In the genomic region with DNA sequence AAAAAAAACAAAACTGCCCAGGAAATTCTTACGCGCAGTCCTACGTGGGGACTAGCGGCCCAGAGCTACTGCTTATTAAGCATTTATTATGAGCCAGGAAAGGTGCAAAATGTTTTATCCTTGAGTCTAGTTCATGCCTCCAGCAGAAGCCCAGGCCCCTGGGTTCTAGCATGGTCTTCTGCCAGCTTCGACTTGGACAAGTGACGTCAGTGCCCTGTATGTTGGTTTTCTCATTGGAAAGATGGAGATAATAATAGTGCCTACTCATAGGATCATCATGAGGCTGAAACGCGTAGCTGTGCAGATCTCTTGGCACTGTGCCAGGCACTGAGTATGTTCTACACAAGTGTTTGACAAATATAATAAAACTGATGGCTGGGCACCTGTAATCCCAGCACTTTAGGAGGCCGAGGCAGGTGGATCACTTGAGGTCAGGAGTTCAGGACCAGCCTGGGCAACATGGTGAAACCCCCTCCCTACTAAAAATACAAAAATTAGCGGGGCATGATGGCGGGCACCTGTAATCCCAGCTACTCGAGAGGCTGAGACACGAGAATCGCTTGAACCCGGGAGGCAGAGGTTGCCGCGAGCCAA, we compare ENCODE assay signal across 1 cellular context.
TF ChIP-seq lines count a peak whose summit lies in the region.

No MANE protein-coding gene starts in this region.

TF ChIP-seq in HEK293, 187 proteins besides CTCF, POLR2A, EP300 and RAD21 (continued from another document and continues in another):
- TF ChIP-seq, protein P1, sequence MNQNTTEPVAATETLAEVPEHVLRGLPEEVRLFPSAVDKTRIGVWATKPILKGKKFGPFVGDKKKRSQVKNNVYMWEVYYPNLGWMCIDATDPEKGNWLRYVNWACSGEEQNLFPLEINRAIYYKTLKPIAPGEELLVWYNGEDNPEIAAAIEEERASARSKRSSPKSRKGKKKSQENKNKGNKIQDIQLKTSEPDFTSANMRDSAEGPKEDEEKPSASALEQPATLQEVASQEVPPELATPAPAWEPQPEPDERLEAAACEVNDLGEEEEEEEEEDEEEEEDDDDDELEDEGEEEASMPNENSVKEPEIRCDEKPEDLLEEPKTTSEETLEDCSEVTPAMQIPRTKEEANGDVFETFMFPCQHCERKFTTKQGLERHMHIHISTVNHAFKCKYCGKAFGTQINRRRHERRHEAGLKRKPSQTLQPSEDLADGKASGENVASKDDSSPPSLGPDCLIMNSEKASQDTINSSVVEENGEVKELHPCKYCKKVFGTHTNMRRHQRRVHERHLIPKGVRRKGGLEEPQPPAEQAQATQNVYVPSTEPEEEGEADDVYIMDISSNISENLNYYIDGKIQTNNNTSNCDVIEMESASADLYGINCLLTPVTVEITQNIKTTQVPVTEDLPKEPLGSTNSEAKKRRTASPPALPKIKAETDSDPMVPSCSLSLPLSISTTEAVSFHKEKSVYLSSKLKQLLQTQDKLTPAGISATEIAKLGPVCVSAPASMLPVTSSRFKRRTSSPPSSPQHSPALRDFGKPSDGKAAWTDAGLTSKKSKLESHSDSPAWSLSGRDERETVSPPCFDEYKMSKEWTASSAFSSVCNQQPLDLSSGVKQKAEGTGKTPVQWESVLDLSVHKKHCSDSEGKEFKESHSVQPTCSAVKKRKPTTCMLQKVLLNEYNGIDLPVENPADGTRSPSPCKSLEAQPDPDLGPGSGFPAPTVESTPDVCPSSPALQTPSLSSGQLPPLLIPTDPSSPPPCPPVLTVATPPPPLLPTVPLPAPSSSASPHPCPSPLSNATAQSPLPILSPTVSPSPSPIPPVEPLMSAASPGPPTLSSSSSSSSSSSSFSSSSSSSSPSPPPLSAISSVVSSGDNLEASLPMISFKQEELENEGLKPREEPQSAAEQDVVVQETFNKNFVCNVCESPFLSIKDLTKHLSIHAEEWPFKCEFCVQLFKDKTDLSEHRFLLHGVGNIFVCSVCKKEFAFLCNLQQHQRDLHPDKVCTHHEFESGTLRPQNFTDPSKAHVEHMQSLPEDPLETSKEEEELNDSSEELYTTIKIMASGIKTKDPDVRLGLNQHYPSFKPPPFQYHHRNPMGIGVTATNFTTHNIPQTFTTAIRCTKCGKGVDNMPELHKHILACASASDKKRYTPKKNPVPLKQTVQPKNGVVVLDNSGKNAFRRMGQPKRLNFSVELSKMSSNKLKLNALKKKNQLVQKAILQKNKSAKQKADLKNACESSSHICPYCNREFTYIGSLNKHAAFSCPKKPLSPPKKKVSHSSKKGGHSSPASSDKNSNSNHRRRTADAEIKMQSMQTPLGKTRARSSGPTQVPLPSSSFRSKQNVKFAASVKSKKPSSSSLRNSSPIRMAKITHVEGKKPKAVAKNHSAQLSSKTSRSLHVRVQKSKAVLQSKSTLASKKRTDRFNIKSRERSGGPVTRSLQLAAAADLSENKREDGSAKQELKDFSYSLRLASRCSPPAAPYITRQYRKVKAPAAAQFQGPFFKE (tag by site-specific recombination; IDR thresholded peaks at IDR 0.05; ENCODE audit: borderline replicate concordance) = no peak
- TF ChIP-seq ZNF292 (tag by site-specific recombination; IDR thresholded peaks at IDR 0.05; ENCODE audit: borderline replicate concordance, low read depth) (no peak), GLIS1 (tag by site-specific recombination; IDR thresholded peaks at IDR 0.05) (peak; percentile 58), ZNF777 (tag by site-specific recombination; IDR thresholded peaks at IDR 0.05; ENCODE audit: borderline replicate concordance) (no peak), ZFP41 (tag by site-specific recombination; IDR thresholded peaks at IDR 0.05; ENCODE audit: borderline replicate concordance) (no peak), YY2 (tag by site-specific recombination; IDR thresholded peaks at IDR 0.05) (no peak; the same call in 1 of the 2 replicates), ZNF157 (tag by site-specific recombination; IDR thresholded peaks at IDR 0.05) (no peak), GLI4 (tag by site-specific recombination; IDR thresholded peaks at IDR 0.05) (no peak), ZBTB17 (tag by site-specific recombination; IDR thresholded peaks at IDR 0.05) (no peak), ZNF221 (tag by site-specific recombination; IDR thresholded peaks at IDR 0.05; ENCODE audit: borderline replicate concordance) (peak; percentile 100; the same call in 1 of the 2 replicates), KLF9 (tag by site-specific recombination; IDR thresholded peaks at IDR 0.05; ENCODE audit: low read depth) (peak; percentile 18; the same call in 1 of the 2 replicates), ZNF518A (tag by site-specific recombination; conservative IDR thresholded peaks at IDR 0.05; ENCODE audit: low read depth) (no peak), MZF1 (tag by site-specific recombination; IDR thresholded peaks at IDR 0.05; ENCODE audit: borderline replicate concordance) (no peak; the same call in 1 of the 2 replicates), ZNF510 (tag by site-specific recombination; IDR thresholded peaks at IDR 0.05; ENCODE audit: insufficient replicate concordance) (no peak), ZBTB20 (tag by site-specific recombination; IDR thresholded peaks at IDR 0.05) (peak; percentile 61), ZNF768 (tag by site-specific recombination; IDR thresholded peaks at IDR 0.05) (no peak), ZNF416 (tag by site-specific recombination; IDR thresholded peaks at IDR 0.05) (no peak), ZNF544 (tag by site-specific recombination; IDR thresholded peaks at IDR 0.05) (peak; percentile 99), ZNF248 (tag by site-specific recombination; IDR thresholded peaks at IDR 0.05) (peak; percentile 94; the same call in 1 of the 2 replicates), ZSCAN16 (tag by site-specific recombination; IDR thresholded peaks at IDR 0.05) (no peak), ZNF121 (tag by site-specific recombination; IDR thresholded peaks at IDR 0.05) (no peak), ZSCAN4 (tag by site-specific recombination; IDR thresholded peaks at IDR 0.05) (peak; percentile 63), ZNF558 (tag by site-specific recombination; IDR thresholded peaks at IDR 0.05) (peak; percentile 42; the same call in 1 of the 2 replicates), ZNF433 (tag by site-specific recombination; IDR thresholded peaks at IDR 0.05; ENCODE audit: low read depth) (no peak), ZIC2 (tag by site-specific recombination; IDR thresholded peaks at IDR 0.05) (peak; percentile 26), ZNF366 (tag by site-specific recombination; conservative IDR thresholded peaks at IDR 0.05) (peak; percentile 81), ZSCAN30 (tag by site-specific recombination; IDR thresholded peaks at IDR 0.05) (no peak), SP7 (tag by site-specific recombination; IDR thresholded peaks at IDR 0.05) (peak; percentile 86), ZNF776 (tag by site-specific recombination; IDR thresholded peaks at IDR 0.05; ENCODE audit: borderline replicate concordance) (peak; percentile 95; the same call in 1 of the 2 replicates), ZFP69B (tag by site-specific recombination; IDR thresholded peaks at IDR 0.05) (peak; percentile 80), MEIS1 (CRISPR knock-in tag; IDR thresholded peaks at IDR 0.05; ENCODE audit: borderline replicate concordance) (no peak), ZNF624 (tag by site-specific recombination; IDR thresholded peaks at IDR 0.05) (peak; percentile 86; the same call in 1 of the 2 replicates), RBAK (tag by site-specific recombination; IDR thresholded peaks at IDR 0.05) (no peak), ZFP3 (tag by site-specific recombination; IDR thresholded peaks at IDR 0.05; ENCODE audit: low read depth) (no peak), ZNF664 (tag by site-specific recombination; IDR thresholded peaks at IDR 0.05) (peak; percentile 56; the same call in 1 of the 2 replicates), GFI1B (tag by site-specific recombination; IDR thresholded peaks at IDR 0.05) (no peak; the same call in 1 of the 2 replicates), TCF7L2 (IDR thresholded peaks at IDR 0.05; ENCODE audit: borderline replicate concordance, low read depth, low read length) (no peak), ZNF10 (tag by site-specific recombination; IDR thresholded peaks at IDR 0.05) (peak; percentile 84; the same call in 1 of the 2 replicates)
- TF ChIP-seq, protein P2, sequence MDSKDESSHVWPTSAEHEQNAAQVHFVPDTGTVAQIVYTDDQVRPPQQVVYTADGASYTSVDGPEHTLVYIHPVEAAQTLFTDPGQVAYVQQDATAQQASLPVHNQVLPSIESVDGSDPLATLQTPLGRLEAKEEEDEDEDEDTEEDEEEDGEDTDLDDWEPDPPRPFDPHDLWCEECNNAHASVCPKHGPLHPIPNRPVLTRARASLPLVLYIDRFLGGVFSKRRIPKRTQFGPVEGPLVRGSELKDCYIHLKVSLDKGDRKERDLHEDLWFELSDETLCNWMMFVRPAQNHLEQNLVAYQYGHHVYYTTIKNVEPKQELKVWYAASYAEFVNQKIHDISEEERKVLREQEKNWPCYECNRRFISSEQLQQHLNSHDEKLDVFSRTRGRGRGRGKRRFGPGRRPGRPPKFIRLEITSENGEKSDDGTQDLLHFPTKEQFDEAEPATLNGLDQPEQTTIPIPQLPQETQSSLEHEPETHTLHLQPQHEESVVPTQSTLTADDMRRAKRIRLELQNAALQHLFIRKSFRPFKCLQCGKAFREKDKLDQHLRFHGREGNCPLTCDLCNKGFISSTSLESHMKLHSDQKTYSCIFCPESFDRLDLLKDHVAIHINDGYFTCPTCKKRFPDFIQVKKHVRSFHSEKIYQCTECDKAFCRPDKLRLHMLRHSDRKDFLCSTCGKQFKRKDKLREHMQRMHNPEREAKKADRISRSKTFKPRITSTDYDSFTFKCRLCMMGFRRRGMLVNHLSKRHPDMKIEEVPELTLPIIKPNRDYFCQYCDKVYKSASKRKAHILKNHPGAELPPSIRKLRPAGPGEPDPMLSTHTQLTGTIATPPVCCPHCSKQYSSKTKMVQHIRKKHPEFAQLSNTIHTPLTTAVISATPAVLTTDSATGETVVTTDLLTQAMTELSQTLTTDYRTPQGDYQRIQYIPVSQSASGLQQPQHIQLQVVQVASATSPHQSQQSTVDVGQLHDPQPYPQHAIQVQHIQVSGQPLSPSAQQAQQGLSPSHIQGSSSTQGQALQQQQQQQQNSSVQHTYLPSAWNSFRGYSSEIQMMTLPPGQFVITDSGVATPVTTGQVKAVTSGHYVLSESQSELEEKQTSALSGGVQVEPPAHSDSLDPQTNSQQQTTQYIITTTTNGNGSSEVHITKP (tag by site-specific recombination; IDR thresholded peaks at IDR 0.05) = no peak; the same call in 1 of the 2 replicates
- TF ChIP-seq, protein P3, sequence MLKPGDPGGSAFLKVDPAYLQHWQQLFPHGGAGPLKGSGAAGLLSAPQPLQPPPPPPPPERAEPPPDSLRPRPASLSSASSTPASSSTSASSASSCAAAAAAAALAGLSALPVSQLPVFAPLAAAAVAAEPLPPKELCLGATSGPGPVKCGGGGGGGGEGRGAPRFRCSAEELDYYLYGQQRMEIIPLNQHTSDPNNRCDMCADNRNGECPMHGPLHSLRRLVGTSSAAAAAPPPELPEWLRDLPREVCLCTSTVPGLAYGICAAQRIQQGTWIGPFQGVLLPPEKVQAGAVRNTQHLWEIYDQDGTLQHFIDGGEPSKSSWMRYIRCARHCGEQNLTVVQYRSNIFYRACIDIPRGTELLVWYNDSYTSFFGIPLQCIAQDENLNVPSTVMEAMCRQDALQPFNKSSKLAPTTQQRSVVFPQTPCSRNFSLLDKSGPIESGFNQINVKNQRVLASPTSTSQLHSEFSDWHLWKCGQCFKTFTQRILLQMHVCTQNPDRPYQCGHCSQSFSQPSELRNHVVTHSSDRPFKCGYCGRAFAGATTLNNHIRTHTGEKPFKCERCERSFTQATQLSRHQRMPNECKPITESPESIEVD (tag by site-specific recombination; IDR thresholded peaks at IDR 0.05) = no peak; the same call in 1 of the 2 replicates
- TF ChIP-seq, protein P4, sequence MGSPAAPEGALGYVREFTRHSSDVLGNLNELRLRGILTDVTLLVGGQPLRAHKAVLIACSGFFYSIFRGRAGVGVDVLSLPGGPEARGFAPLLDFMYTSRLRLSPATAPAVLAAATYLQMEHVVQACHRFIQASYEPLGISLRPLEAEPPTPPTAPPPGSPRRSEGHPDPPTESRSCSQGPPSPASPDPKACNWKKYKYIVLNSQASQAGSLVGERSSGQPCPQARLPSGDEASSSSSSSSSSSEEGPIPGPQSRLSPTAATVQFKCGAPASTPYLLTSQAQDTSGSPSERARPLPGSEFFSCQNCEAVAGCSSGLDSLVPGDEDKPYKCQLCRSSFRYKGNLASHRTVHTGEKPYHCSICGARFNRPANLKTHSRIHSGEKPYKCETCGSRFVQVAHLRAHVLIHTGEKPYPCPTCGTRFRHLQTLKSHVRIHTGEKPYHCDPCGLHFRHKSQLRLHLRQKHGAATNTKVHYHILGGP (tag by site-specific recombination; IDR thresholded peaks at IDR 0.05) = peak; percentile 95
